14 cellular contexts compared by ENCODE assay signal in genomic region chr12:26010293-26010821, GRCh38. TPM values are rescaled to one million over a fixed set of nuclear protein-coding genes. Genes with fewer than 3 reads are reported as not detected.
DNase-seq lines count a peak whose midpoint lies in the region; ATAC-seq and TF ChIP-seq lines count a peak whose summit lies in the region.
"Had no signal": no experiment of that assay in that cellular context is flagged by ENCODE, and none has a peak within 500 bp of the region (broad histone marks: within the 10 kb centered on the region; RNA-seq: fewer than 3 reads in every experiment).

No MANE protein-coding gene starts in this region.

- H3K27me3 Mint-ChIP-seq in T-helper 2 cell treated with Interferon-gamma antibody and Interleukin-4, amounts not matched to agents 5 μg/mL and 100 μg/mL, for 36 hours (ENCODE audit: low read depth) = no peaks in the 10 kb centered on the region
- H3K27me3 Mint-ChIP-seq: dendritic cell treated with granulocyte-macrophage colony-stimulating factor and Interleukin-4, amounts not matched to agents 40 ng/mL and 50 ng/mL, for 4 days had no signal

- H3K27ac ChIP-seq in RWPE2 (ENCODE audit: poor library complexity, severe bottlenecking) (peak overlapping the region; percentile 29), fibroblast of lung (ENCODE audit: insufficient read depth, low read length) (peak overlapping the region; percentile 60), psoas muscle (peak overlapping the region; percentile 87)
- H3K27ac ChIP-seq: HL-60 had no signal

- H3K9ac ChIP-seq in fibroblast of lung (ENCODE audit: insufficient read depth, low read length) = no peak overlapping the region

- H3K4me3 ChIP-seq in RWPE2 (ENCODE audit: severe bottlenecking) (no peak overlapping the region), fibroblast of lung (replicated peaks in 1 of 4; ENCODE audit: control extremely low read depth in 1 of 4, insufficient read depth in 1 of 4, low read depth in 3 of 4, low read length in 4 of 4) (no peak overlapping the region), psoas muscle (no peak overlapping the region)
- H3K4me3 ChIP-seq: spleen had no signal

- no peak overlapping the region for H3K4me3 Mint-ChIP-seq in T-helper 2 cell treated with Interferon-gamma antibody and Interleukin-4, amounts not matched to agents 5 μg/mL and 100 μg/mL, for 36 hours
- H3K4me3 Mint-ChIP-seq: dendritic cell treated with granulocyte-macrophage colony-stimulating factor and Interleukin-4, amounts not matched to agents 40 ng/mL and 50 ng/mL, for 4 days; stimulated activated naive B cell treated with anti-CD40 and anti-IgM and Interleukin-4, amounts not matched to agents 10 μg/mL and 1 μg/mL and 100 μg/mL, for 72 hours had no signal

- H3K36me3 Mint-ChIP-seq in T-helper 2 cell treated with Interferon-gamma antibody and Interleukin-4, amounts not matched to agents 5 μg/mL and 100 μg/mL, for 36 hours (ENCODE audit: low read depth) = no peaks in the 10 kb centered on the region
- H3K36me3 Mint-ChIP-seq: stimulated activated naive B cell treated with anti-CD40 and anti-IgM and Interleukin-4, amounts not matched to agents 10 μg/mL and 1 μg/mL and 100 μg/mL, for 72 hours had no signal

- TF ChIP-seq CTCF in RWPE2 (IDR thresholded peaks at IDR 0.05; ENCODE audit: poor library complexity, severe bottlenecking) (no peak), fibroblast of lung (conservative IDR thresholded peaks at IDR 0.05 in 1 of 2, IDR thresholded peaks at IDR 0.05 in 1 of 2; ENCODE audit: low read depth in 1 of 2, low read length in 2 of 2) (no peak), psoas muscle (IDR thresholded peaks at IDR 0.05) (no peak)

- H3K4me2 ChIP-seq in fibroblast of lung (ENCODE audit: extremely low read depth, insufficient read depth, low read length) = no peak overlapping the region

- peaks cover 47% of the 10 kb centered on the region for H3K79me2 ChIP-seq in fibroblast of lung (ENCODE audit: control insufficient read depth, insufficient read depth, low read length)

- DNase-seq in EL (peak; percentile 32), RWPE2 (ENCODE audit: low spot score) (no peak), fibroblast of lung (ENCODE audit: low read depth in 2 of 2) (peak in 1 of 2 donors; percentile 83), psoas muscle (no peak), erythroblast (lab: John Stamatoyannopoulos, UW) (no peak), NCI-H1417 treated with DMSO at 0.1 percent for 48 hours (lab: John Stamatoyannopoulos, UW) (no peak)
- DNase-seq in T-helper 2 cell treated with Interferon-gamma antibody and Interleukin-4, amounts not matched to agents 5 μg/mL and 100 μg/mL, for 36 hours (ENCODE audit: low spot score) = no peak
- DNase-seq: C1 segment of cervical spinal cord; NCI-H187; spleen; stimulated activated naive B cell treated with anti-CD40 and anti-IgM and Interleukin-4, amounts not matched to agents 10 μg/mL and 1 μg/mL and 100 μg/mL, for 72 hours had no signal

- no peak overlapping the region for H3K27ac Mint-ChIP-seq in T-helper 2 cell treated with Interferon-gamma antibody and Interleukin-4, amounts not matched to agents 5 μg/mL and 100 μg/mL, for 36 hours
- H3K27ac Mint-ChIP-seq: dendritic cell treated with granulocyte-macrophage colony-stimulating factor and Interleukin-4, amounts not matched to agents 40 ng/mL and 50 ng/mL, for 4 days; stimulated activated naive B cell treated with anti-CD40 and anti-IgM and Interleukin-4, amounts not matched to agents 10 μg/mL and 1 μg/mL and 100 μg/mL, for 72 hours had no signal

- H3K9me3 ChIP-seq in RWPE2 (ENCODE audit: severe bottlenecking) = no peaks in the 10 kb centered on the region
- no peaks in the 10 kb centered on the region for H3K9me3 ChIP-seq in fibroblast of lung (ENCODE audit: control insufficient read depth, insufficient read depth, low read depth, low read length)
- H3K9me3 ChIP-seq in psoas muscle = no peaks in the 10 kb centered on the region
- H3K9me3 ChIP-seq: spleen had no signal

- H3K36me3 ChIP-seq in RWPE2 (ENCODE audit: low read depth) = no peaks in the 10 kb centered on the region
- H3K36me3 ChIP-seq in fibroblast of lung (ENCODE audit: control insufficient read depth, insufficient read depth, low read length) = no peaks in the 10 kb centered on the region
- H3K36me3 ChIP-seq in psoas muscle (ENCODE audit: insufficient read depth in 1 of 2, low read depth in 1 of 2) = no peaks in the 10 kb centered on the region
- H3K36me3 ChIP-seq: spleen had no signal

- no peaks in the 10 kb centered on the region for H3K4me1 Mint-ChIP-seq in T-helper 2 cell treated with Interferon-gamma antibody and Interleukin-4, amounts not matched to agents 5 μg/mL and 100 μg/mL, for 36 hours (ENCODE audit: low read depth)
- H3K4me1 Mint-ChIP-seq: stimulated activated naive B cell treated with anti-CD40 and anti-IgM and Interleukin-4, amounts not matched to agents 10 μg/mL and 1 μg/mL and 100 μg/mL, for 72 hours had no signal

- no peaks in the 10 kb centered on the region for H4K20me1 ChIP-seq in fibroblast of lung (ENCODE audit: control insufficient read depth, extremely low read depth, insufficient read depth, low read length)

- intact Hi-C loops in psoas muscle (cut with DNase I) = loop anchor here (2.0 to 5.0 kb wide), 2 partner anchors 52 to 53 kb away; partner anchors contain the start of gene RASSF8 (in 2 of the 2)

- H3K4me1 ChIP-seq in RWPE2 (ENCODE audit: insufficient read depth, poor library complexity, severe bottlenecking) = peaks cover 2% of the 10 kb centered on the region
- peaks cover 14% of the 10 kb centered on the region for H3K4me1 ChIP-seq in fibroblast of lung (ENCODE audit: control insufficient read depth, extremely low read depth, insufficient read depth, low read length)
- peaks cover 51% of the 10 kb centered on the region for H3K4me1 ChIP-seq in psoas muscle

- WGBS in psoas muscle, 3 donors = 50 to 63% (median 54%) methylated on average over 6 of the region's 6 CpGs

- no peak for TF ChIP-seq POLR2A in erythroblast (IDR thresholded peaks at IDR 0.05; ENCODE audit: low read length)

- no peak overlapping the region for H2AFZ ChIP-seq in fibroblast of lung (ENCODE audit: low read length)

- no peaks in the 10 kb centered on the region for H3K9me3 Mint-ChIP-seq in T-helper 2 cell treated with Interferon-gamma antibody and Interleukin-4, amounts not matched to agents 5 μg/mL and 100 μg/mL, for 36 hours
- H3K9me3 Mint-ChIP-seq: stimulated activated naive B cell treated with anti-CD40 and anti-IgM and Interleukin-4, amounts not matched to agents 10 μg/mL and 1 μg/mL and 100 μg/mL, for 72 hours had no signal

- H3K27me3 ChIP-seq in RWPE2 (ENCODE audit: insufficient read depth, poor library complexity, severe bottlenecking) (no peaks in the 10 kb centered on the region), fibroblast of lung (ENCODE audit: control insufficient read depth, insufficient read depth, low read length) (no peaks in the 10 kb centered on the region), psoas muscle (ENCODE audit: insufficient read depth in 3 of 3, low read length in 2 of 3) (no peaks in the 10 kb centered on the region)
- H3K27me3 ChIP-seq: spleen had no signal

- peak; percentile 31; the same call in 1 of the 3 replicates for ATAC-seq in RWPE2 (ENCODE audit: low read depth)
- ATAC-seq in psoas muscle = peak; percentile 36 to 48 (median 43)
- no peak for ATAC-seq in GM21390 (IDR thresholded peaks at IDR 0.05; ENCODE audit: unreplicated experiment)
- ATAC-seq: stimulated activated naive B cell treated with anti-CD40 and anti-IgM and Interleukin-4, amounts not matched to agents 10 μg/mL and 1 μg/mL and 100 μg/mL, for 72 hours had no signal

RNA-seq across cellular contexts. Expression of gene RASSF8, which starts 51.9 kb away (rescaled TPM):
- 50.6 and 52.8 TPM in 2 replicates for total RNA-seq in fibroblast of lung
- 22.4 and 28.8 TPM in 2 replicates for polyA plus RNA-seq in fibroblast of lung
- polyA plus RNA-seq in fibroblast of lung (2012) = 17.7 and 28.3 TPM in 2 replicates
- 11.6 and 20.5 TPM in 2 replicates for polyA minus RNA-seq in fibroblast of lung (ENCODE audit: low replicate concordance)
- total RNA-seq in psoas muscle = 10 to 100 TPM; 41.9 to 80.3 (median 54.2) TPM
- 10 to 100 TPM in 2 of 3 donors, 1 to 10 TPM in 1; 7.7 to 19.4 (median 14.6) TPM for polyA plus RNA-seq in psoas muscle

Comparison
In these comparisons a context has a peak if more than half of its experiments do, and no peak if none do; other contexts are left out.
1. H3K27ac ChIP-seq: peak in every context shown above with its lines; median percentile 87 in psoas muscle; 60 in fibroblast of lung; 29 in RWPE2.